30 cellular contexts compared by ENCODE assay signal in genomic region chrX:144683247-144683646, GRCh38.
"Had no signal": no experiment of that assay in that cellular context is flagged by ENCODE, and none has a peak within 500 bp of the region (broad histone marks: within the 10 kb centered on the region; RNA-seq: fewer than 3 reads in every experiment).

No MANE protein-coding gene starts in this region.

- ATAC-seq: activated CD4-positive, CD25-positive, alpha-beta regulatory T cell treated with anti-CD3 and anti-CD28 coated beads, Interleukin-2, amount 50 U/mL, for 24 hours; activated CD8-positive, alpha-beta T cell treated with anti-CD3 and anti-CD28 coated beads for 36 hours; activated T-cell treated with anti-CD3 and anti-CD28 coated beads, Interleukin-2, amount 50 U/mL, for 4 hours; activated T-helper 17 cell treated with anti-CD3 and anti-CD28 coated beads, Interleukin-2, amount 50 U/mL, for 72 hours; esophagus mucosa; foreskin keratinocyte; gastrocnemius medialis; T-helper 17 cell had no signal

- FAIRE-seq: astrocyte, bronchial epithelial cell had no signal

- H3K27ac ChIP-seq: brain microvascular endothelial cell, coronary artery, dorsolateral prefrontal cortex, foreskin keratinocyte, gastrocnemius medialis, WERI-Rb-1 had no signal

- H3K27me3 ChIP-seq: brain microvascular endothelial cell, foreskin keratinocyte, gastrocnemius medialis had no signal

- H3K4me1 ChIP-seq: foreskin keratinocyte, gastrocnemius medialis had no signal

- H3K36me3 ChIP-seq: brain microvascular endothelial cell, gastrocnemius medialis, WERI-Rb-1 had no signal

- H3K9me3 ChIP-seq: gastrocnemius medialis had no signal

- H3K4me3 ChIP-seq: coronary artery, dorsolateral prefrontal cortex, gastrocnemius medialis had no signal

- DNase-seq: activated B cell treated with CpG ODN at 0.5 μM for 24 hours; activated CD4-positive, alpha-beta T cell treated with anti-CD3 and anti-CD28 coated beads for 48 hours; activated CD4-positive, alpha-beta T cell treated with anti-CD3 and anti-CD28 coated beads, Interleukin-2, amount 50 U/mL, for 1 hour; activated CD4-positive, alpha-beta T cell treated with anti-CD3 and anti-CD28 coated beads, Interleukin-2, amount 50 U/mL, for 48 hours; activated CD8-positive, alpha-beta memory T cell treated with anti-CD3 and anti-CD28 coated beads for 24 hours; activated CD8-positive, alpha-beta T cell treated with anti-CD3 and anti-CD28 coated beads for 36 hours; activated effector memory CD4-positive, alpha-beta T cell treated with Interleukin-2 at 50 U/mL for 16 hours; activated gamma-delta T cell treated with Interleukin-2 at 50 U/mL for 16 hours; activated naive CD4-positive, alpha-beta T cell treated with anti-CD3 and anti-CD28 coated beads, Interleukin-2, amount 50 U/mL, for 16 hours; activated naive CD4-positive, alpha-beta T cell treated with Interleukin-2 at 50 U/mL for 16 hours; activated T-cell treated with anti-CD3 and anti-CD28 coated beads, Interleukin-2, amount 50 U/mL, for 4 hours; amniotic stem cell; anterior cingulate cortex; brain microvascular endothelial cell; dorsolateral prefrontal cortex; effector memory CD4-positive, alpha-beta T cell; endodermal cell; foreskin keratinocyte; gastrocnemius medialis; glutamatergic neuron; T-helper 1 cell; T-helper 17 cell; T1000; WERI-Rb-1 had no signal
